ENCODE assay signal across 10 cellular contexts in the genomic region with DNA sequence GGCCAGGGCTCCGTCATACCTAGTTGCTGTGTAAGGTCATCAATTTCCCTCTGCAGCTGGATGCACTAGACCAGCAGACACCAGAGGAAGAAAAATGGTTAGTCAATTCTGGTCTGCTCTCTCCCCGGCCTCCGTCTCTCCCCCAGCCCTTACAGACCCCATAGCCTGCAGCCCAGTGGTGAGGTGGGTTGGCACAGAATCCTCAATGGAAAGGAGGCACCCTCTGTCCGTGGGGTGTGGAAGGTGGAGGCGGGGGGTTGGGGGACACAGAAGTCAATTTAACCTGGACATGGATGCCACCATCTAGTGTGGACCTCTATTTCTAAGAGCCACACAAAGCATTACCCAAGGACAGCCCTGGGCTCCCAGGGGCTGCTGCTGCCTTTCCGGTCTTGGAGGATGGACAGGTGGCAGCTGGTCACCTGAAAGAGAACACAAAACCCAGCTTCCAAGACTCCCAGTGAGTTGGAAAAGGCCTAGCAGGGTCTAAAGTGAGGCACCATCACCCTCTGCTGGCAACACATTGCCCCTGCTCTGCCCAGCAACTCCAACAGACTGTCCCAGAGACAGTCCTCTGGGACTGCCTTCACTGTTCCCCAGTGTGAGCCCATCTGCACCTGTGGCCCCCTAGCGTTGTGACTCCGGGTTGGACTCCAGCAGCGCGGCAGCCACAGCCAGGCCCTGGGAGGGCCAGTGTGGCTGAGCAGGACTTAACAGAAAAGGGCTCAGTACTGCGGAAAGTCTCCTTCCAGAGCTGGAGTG. TPM values are rescaled to one million over a fixed set of nuclear protein-coding genes. Genes with fewer than 3 reads are reported as not detected.
A peak's percentile ranks its signal among the peaks of the same experiment; 100 is the strongest.
DNase-seq lines count a peak whose midpoint lies in the region; ATAC-seq and TF ChIP-seq lines count a peak whose summit lies in the region.
"Had no signal": no experiment of that assay in that cellular context is flagged by ENCODE, and none has a peak within 500 bp of the region (broad histone marks: within the 10 kb centered on the region; RNA-seq: fewer than 3 reads in every experiment).

No MANE protein-coding gene starts in this region.

- peaks cover 22% of the 10 kb centered on the region for H3K27me3 Mint-ChIP-seq in activated T-cell treated with anti-CD3 and anti-CD28 coated beads, Interleukin-2, amount 50 U/mL, for 4 hours (ENCODE audit: low read depth)
- H3K27me3 Mint-ChIP-seq in endodermal cell (ENCODE audit: insufficient read depth) = peaks cover 6% of the 10 kb centered on the region
- peaks cover 50% of the 10 kb centered on the region for H3K27me3 Mint-ChIP-seq in stimulated activated naive CD8-positive, alpha-beta T cell treated with anti-CD3 and anti-CD28 coated beads, Interleukin-15, amount 100 ng/mL, for 72 hours
- H3K27me3 Mint-ChIP-seq: activated B cell treated with CpG ODN at 0.5 μM for 24 hours had no signal

- WGBS in endodermal cell (ENCODE audit: insufficient coverage in 1 of 2, insufficient read length in 1 of 2), 2 experiments = 47% methylated on average over 8 of the region's 11 CpGs; no CpG with 5 or more reads in 1 of the 2 experiments

- no peak overlapping the region for H3K4me3 Mint-ChIP-seq in activated T-cell treated with anti-CD3 and anti-CD28 coated beads, Interleukin-2, amount 50 U/mL, for 4 hours
- no peak overlapping the region for H3K4me3 Mint-ChIP-seq in endodermal cell
- H3K4me3 Mint-ChIP-seq in stimulated activated naive CD8-positive, alpha-beta T cell treated with anti-CD3 and anti-CD28 coated beads, Interleukin-15, amount 100 ng/mL, for 72 hours = no peak overlapping the region
- H3K4me3 Mint-ChIP-seq: activated B cell treated with CpG ODN at 0.5 μM for 24 hours; CD4-positive, CD25-positive, alpha-beta regulatory T cell had no signal

- ATAC-seq in activated T-cell treated with anti-CD3 and anti-CD28 coated beads, Interleukin-2, amount 50 U/mL, for 4 hours = no peak
- peak; percentile 53 for ATAC-seq in stimulated activated naive CD8-positive, alpha-beta T cell treated with anti-CD3 and anti-CD28 coated beads, Interleukin-15, amount 100 ng/mL, for 72 hours
- no peak for ATAC-seq in GM18870 (IDR thresholded peaks at IDR 0.05; ENCODE audit: unreplicated experiment)

- DNase-seq in activated T-cell treated with anti-CD3 and anti-CD28 coated beads, Interleukin-2, amount 50 U/mL, for 48 hours = peak; percentile 30 to 32
- DNase-seq in activated T-cell treated with anti-CD3 and anti-CD28 coated beads, Interleukin-2, amount 50 U/mL, for 4 hours = no peak
- DNase-seq in NCI-H82 (lab: John Stamatoyannopoulos, UW) (peak; percentile 88), endodermal cell (peak; percentile 89), globus pallidus (ENCODE audit: low spot score) (no peak), NCI-H2029 treated with DMSO at 0.1 percent for 48 hours (lab: John Stamatoyannopoulos, UW) (no peak)
- DNase-seq in stimulated activated naive CD8-positive, alpha-beta T cell treated with anti-CD3 and anti-CD28 coated beads, Interleukin-15, amount 100 ng/mL, for 72 hours = no peak
- DNase-seq: activated B cell treated with CpG ODN at 0.5 μM for 24 hours; CD4-positive, CD25-positive, alpha-beta regulatory T cell had no signal

- no peaks in the 10 kb centered on the region for H3K27me3 ChIP-seq in endodermal cell (ENCODE audit: control insufficient read depth, insufficient read depth, low read length, poor library complexity, severe bottlenecking)

- no peaks in the 10 kb centered on the region for H3K9me3 ChIP-seq in endodermal cell (ENCODE audit: control insufficient read depth, low read length)

- no peak overlapping the region for H3K4me3 ChIP-seq in endodermal cell (ENCODE audit: low read length)

- H3K27ac Mint-ChIP-seq in endodermal cell = peak overlapping the region; percentile 21
- H3K27ac Mint-ChIP-seq in stimulated activated naive CD8-positive, alpha-beta T cell treated with anti-CD3 and anti-CD28 coated beads, Interleukin-15, amount 100 ng/mL, for 72 hours = peak overlapping the region in 1 of 2 donors; percentile 89
- H3K27ac Mint-ChIP-seq: activated B cell treated with CpG ODN at 0.5 μM for 24 hours; CD4-positive, CD25-positive, alpha-beta regulatory T cell had no signal

- TF ChIP-seq CTCF in endodermal cell (conservative IDR thresholded peaks at IDR 0.05) = peak; percentile 80

- H3K4me1 Mint-ChIP-seq in activated T-cell treated with anti-CD3 and anti-CD28 coated beads, Interleukin-2, amount 50 U/mL, for 4 hours (ENCODE audit: low read depth) = peaks cover 2% of the 10 kb centered on the region
- H3K4me1 Mint-ChIP-seq in endodermal cell = peaks cover 2% of the 10 kb centered on the region
- H3K4me1 Mint-ChIP-seq in stimulated activated naive CD8-positive, alpha-beta T cell treated with anti-CD3 and anti-CD28 coated beads, Interleukin-15, amount 100 ng/mL, for 72 hours = peaks cover 31% of the 10 kb centered on the region
- H3K4me1 Mint-ChIP-seq: activated B cell treated with CpG ODN at 0.5 μM for 24 hours had no signal

- H3K27ac ChIP-seq in endodermal cell (ENCODE audit: low read depth, low read length) = no peak overlapping the region

- no peaks in the 10 kb centered on the region for H3K9me3 Mint-ChIP-seq in activated T-cell treated with anti-CD3 and anti-CD28 coated beads, Interleukin-2, amount 50 U/mL, for 4 hours
- H3K9me3 Mint-ChIP-seq in endodermal cell = peaks cover 69% of the 10 kb centered on the region
- H3K9me3 Mint-ChIP-seq in stimulated activated naive CD8-positive, alpha-beta T cell treated with anti-CD3 and anti-CD28 coated beads, Interleukin-15, amount 100 ng/mL, for 72 hours = no peaks in the 10 kb centered on the region
- H3K9me3 Mint-ChIP-seq: activated B cell treated with CpG ODN at 0.5 μM for 24 hours had no signal

- no peaks in the 10 kb centered on the region for H3K4me1 ChIP-seq in endodermal cell (ENCODE audit: control insufficient read depth, insufficient read depth, low read length)

- no peaks in the 10 kb centered on the region for H3K36me3 ChIP-seq in endodermal cell (ENCODE audit: control insufficient read depth, insufficient read depth, low read length)

- no peaks in the 10 kb centered on the region for H3K36me3 Mint-ChIP-seq in activated T-cell treated with anti-CD3 and anti-CD28 coated beads, Interleukin-2, amount 50 U/mL, for 4 hours (ENCODE audit: insufficient read depth)
- H3K36me3 Mint-ChIP-seq in endodermal cell (ENCODE audit: low read depth) = no peaks in the 10 kb centered on the region
- H3K36me3 Mint-ChIP-seq: CD4-positive, CD25-positive, alpha-beta regulatory T cell had no signal

- no peak overlapping the region for H3K9ac ChIP-seq in endodermal cell (ENCODE audit: extremely low read depth, low read length, poor library complexity, severe bottlenecking)

RNA-seq across cellular contexts. Expression of gene NHSL2, which starts 40.1 kb away (rescaled TPM):
- total RNA-seq in activated T-cell treated with anti-CD3 and anti-CD28 coated beads, Interleukin-2, amount 50 U/mL, for 4 hours = under 1 TPM; 0.30 to 0.65 (median 0.32) TPM
- 10 to 100 TPM in 1 of 2 donors, 1 to 10 TPM in 1; 6.9 to 11.2 TPM for total RNA-seq in endodermal cell
- polyA plus RNA-seq in endodermal cell (2013, experiment 1 of 2) = 4.7 TPM
- polyA plus RNA-seq in endodermal cell (2013, experiment 2 of 2) = 6.4 TPM

Comparison
In these comparisons a context has a peak if more than half of its experiments do, and no peak if none do; other contexts are left out.
1. DNase-seq: peak in activated T-cell treated with anti-CD3 and anti-CD28 coated beads, Interleukin-2, amount 50 U/mL, for 48 hours (2 of 2), NCI-H82 (single experiment) and endodermal cell (single experiment); none in activated T-cell treated with anti-CD3 and anti-CD28 coated beads, Interleukin-2, amount 50 U/mL, for 4 hours (single experiment), stimulated activated naive CD8-positive, alpha-beta T cell treated with anti-CD3 and anti-CD28 coated beads, Interleukin-15, amount 100 ng/mL, for 72 hours (0 of 2), globus pallidus (single experiment) and NCI-H2029 treated with DMSO at 0.1 percent for 48 hours (single experiment).
2. RNA of gene NHSL2, which starts 40.1 kb away (total RNA-seq): 6.9 to 11.2 TPM in endodermal cell; 0.30 to 0.65 TPM in activated T-cell treated with anti-CD3 and anti-CD28 coated beads, Interleukin-2, amount 50 U/mL, for 4 hours; every median in the first group is over 4 times any median in the second.